13 cellular contexts compared by ENCODE assay signal in the genomic region with DNA sequence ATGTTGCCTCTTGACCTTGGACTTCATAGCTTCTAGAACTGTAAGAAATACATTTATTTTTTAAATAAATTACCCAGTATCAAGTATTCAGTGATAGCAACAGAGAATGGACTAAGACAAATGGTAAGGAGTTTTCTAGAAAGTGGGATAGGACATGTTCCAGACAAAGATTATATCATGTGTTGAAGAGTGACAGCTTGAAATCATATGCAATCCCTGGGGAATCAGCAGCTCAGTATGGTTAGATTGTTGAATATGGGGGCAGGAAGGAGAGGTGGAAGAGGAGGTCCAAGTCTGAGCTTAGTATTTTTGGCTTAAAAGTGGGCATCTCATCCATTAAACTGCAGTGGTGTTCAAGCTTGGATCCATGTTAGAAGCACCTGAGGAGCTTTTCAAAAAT.
DNase-seq lines count a peak whose midpoint lies in the region; ATAC-seq and TF ChIP-seq lines count a peak whose summit lies in the region.
"Had no signal": no experiment of that assay in that cellular context is flagged by ENCODE, and none has a peak within 500 bp of the region (broad histone marks: within the 10 kb centered on the region; RNA-seq: fewer than 3 reads in every experiment).

No MANE protein-coding gene starts in this region.

- peaks cover 36% of the 10 kb centered on the region for H3K36me3 Mint-ChIP-seq in activated CD8-positive, alpha-beta T cell treated with anti-CD3 and anti-CD28 coated beads, Interleukin-2, amount 10 ng/mL, durations not matched to agents 7 days and 5 days (ENCODE audit: low read depth)
- H3K36me3 Mint-ChIP-seq in activated CD8-positive, alpha-beta T cell treated with anti-CD3 and anti-CD28 coated beads for 36 hours (ENCODE audit: low read depth): peaks cover 1% of the 10 kb centered on the region
- H3K36me3 Mint-ChIP-seq in immature natural killer cell: peaks cover 0 to 3% (median 0%) of the 10 kb centered on the region in 3 donors
- peaks cover 49 to 58% of the 10 kb centered on the region in 2 donors for H3K36me3 Mint-ChIP-seq in stimulated activated naive B cell treated with anti-CD40 and anti-IgM and Interleukin-4, amounts not matched to agents 10 μg/mL and 1 μg/mL and 100 μg/mL, for 72 hours

- H3K79me2 ChIP-seq in OCI-LY3 (ENCODE audit: low read length): peaks cover 24% of the 10 kb centered on the region

- intact Hi-C loops in activated CD8-positive, alpha-beta T cell treated with anti-CD3 and anti-CD28 coated beads for 36 hours (cut with micrococcal nuclease): no loop called here
- intact Hi-C loops in colonic mucosa (cut with DNase I): no loop called here

- H3K27ac ChIP-seq in OCI-LY3 (ENCODE audit: low read length) (peak overlapping the region; percentile 100), colonic mucosa (no peak overlapping the region)
- H3K27ac ChIP-seq: BLaER1 treated with 17β-estradiol and CSF1 and Interleukin-3, amounts not matched to agents 10 nM and 100 nM; KMS-11 had no signal

- H3K36me3 ChIP-seq in OCI-LY3 (replicated peaks; ENCODE audit: low read depth, low read length): peaks cover 14% of the 10 kb centered on the region
- no peaks in the 10 kb centered on the region for H3K36me3 ChIP-seq in colonic mucosa
- H3K36me3 ChIP-seq: BLaER1 treated with 17β-estradiol and CSF1 and Interleukin-3, amounts not matched to agents 10 nM and 100 nM had no signal

- CTCF ChIA-PET in activated CD8-positive, alpha-beta T cell treated with anti-CD3 and anti-CD28 coated beads, Interleukin-2, amount 10 ng/mL, durations not matched to agents 7 days and 5 days (lab: Charles Lee): interaction anchor here (0.7 to 25.7 kb wide), 8 partner anchors 9 to 137 kb away, joined by 3 to 775 read pairs (median 4); a partner anchor contains a TSS
- CTCF ChIA-PET in activated CD8-positive, alpha-beta T cell treated with anti-CD3 and anti-CD28 coated beads for 36 hours (lab: Charles Lee): interaction anchor here (0.7 to 1.5 kb wide), 5 partner anchors 11 to 137 kb away, joined by 3 to 8 read pairs (median 5); a partner anchor contains a TSS

- peaks cover 3% of the 10 kb centered on the region for H3K9me3 Mint-ChIP-seq in activated CD8-positive, alpha-beta T cell treated with anti-CD3 and anti-CD28 coated beads, Interleukin-2, amount 10 ng/mL, durations not matched to agents 7 days and 5 days (ENCODE audit: insufficient read depth)
- H3K9me3 Mint-ChIP-seq in activated CD8-positive, alpha-beta T cell treated with anti-CD3 and anti-CD28 coated beads for 36 hours: no peaks in the 10 kb centered on the region
- H3K9me3 Mint-ChIP-seq in immature natural killer cell: no peaks in the 10 kb centered on the region
- peaks cover 5 to 7% of the 10 kb centered on the region in 2 donors for H3K9me3 Mint-ChIP-seq in stimulated activated naive B cell treated with anti-CD40 and anti-IgM and Interleukin-4, amounts not matched to agents 10 μg/mL and 1 μg/mL and 100 μg/mL, for 72 hours

- H3K4me1 ChIP-seq in OCI-LY3 (ENCODE audit: low read length): peaks cover 56% of the 10 kb centered on the region
- H3K4me1 ChIP-seq in colonic mucosa: no peaks in the 10 kb centered on the region
- H3K4me1 ChIP-seq: BLaER1 treated with 17β-estradiol and CSF1 and Interleukin-3, amounts not matched to agents 10 nM and 100 nM had no signal

- TF ChIP-seq CTCF in activated CD8-positive, alpha-beta T cell treated with anti-CD3 and anti-CD28 coated beads for 36 hours (IDR thresholded peaks at IDR 0.05): no peak
- TF ChIP-seq CTCF in OCI-LY3 (IDR thresholded peaks at IDR 0.05; ENCODE audit: low read depth, low read length) (no peak), colonic mucosa (IDR thresholded peaks at IDR 0.05) (no peak)

- H3K4me3 ChIP-seq in OCI-LY3 (ENCODE audit: low read length) (no peak overlapping the region), colonic mucosa (no peak overlapping the region)
- H3K4me3 ChIP-seq: BLaER1 treated with 17β-estradiol and CSF1 and Interleukin-3, amounts not matched to agents 10 nM and 100 nM had no signal

- H3K27ac Mint-ChIP-seq in activated CD8-positive, alpha-beta T cell treated with anti-CD3 and anti-CD28 coated beads, Interleukin-2, amount 10 ng/mL, durations not matched to agents 7 days and 5 days: peak overlapping the region; percentile 96
- no peak overlapping the region for H3K27ac Mint-ChIP-seq in activated CD8-positive, alpha-beta T cell treated with anti-CD3 and anti-CD28 coated beads for 36 hours
- peak overlapping the region in 5 of 6 donors; percentile 10 to 97 (median 42) for H3K27ac Mint-ChIP-seq in immature natural killer cell
- peak overlapping the region; percentile 99 for H3K27ac Mint-ChIP-seq in stimulated activated naive B cell treated with anti-CD40 and anti-IgM and Interleukin-4, amounts not matched to agents 10 μg/mL and 1 μg/mL and 100 μg/mL, for 72 hours

- H3K4me2 ChIP-seq in OCI-LY3 (ENCODE audit: low read length): no peak overlapping the region
- H3K4me2 ChIP-seq: BLaER1 treated with 17β-estradiol and CSF1 and Interleukin-3, amounts not matched to agents 10 nM and 100 nM; KMS-11 had no signal

- no peak overlapping the region for H2AFZ ChIP-seq in OCI-LY3 (ENCODE audit: low read depth, low read length)

- H4K20me1 ChIP-seq in OCI-LY3 (ENCODE audit: insufficient read depth, low read length): no peaks in the 10 kb centered on the region
- H4K20me1 ChIP-seq: BLaER1 treated with 17β-estradiol and CSF1 and Interleukin-3, amounts not matched to agents 10 nM and 100 nM had no signal

- POLR2A ChIA-PET in activated CD8-positive, alpha-beta T cell treated with anti-CD3 and anti-CD28 coated beads, Interleukin-2, amount 10 ng/mL, durations not matched to agents 7 days and 5 days (lab: Charles Lee): interaction anchor here (0.7 to 3.2 kb wide), 4 partner anchors 9 to 36 kb away, joined by 3 to 24 read pairs (median 3); no protein-coding TSS in a partner anchor
- POLR2A ChIA-PET in activated CD8-positive, alpha-beta T cell treated with anti-CD3 and anti-CD28 coated beads for 36 hours (lab: Charles Lee): no interaction called here

- H3K27me3 ChIP-seq in OCI-LY3 (ENCODE audit: low read depth, low read length) (no peaks in the 10 kb centered on the region), colonic mucosa (no peaks in the 10 kb centered on the region)
- H3K27me3 ChIP-seq: BLaER1 treated with 17β-estradiol and CSF1 and Interleukin-3, amounts not matched to agents 10 nM and 100 nM had no signal

- H3K4me3 Mint-ChIP-seq in activated CD8-positive, alpha-beta T cell treated with anti-CD3 and anti-CD28 coated beads, Interleukin-2, amount 10 ng/mL, durations not matched to agents 7 days and 5 days: no peak overlapping the region
- no peak overlapping the region for H3K4me3 Mint-ChIP-seq in activated CD8-positive, alpha-beta T cell treated with anti-CD3 and anti-CD28 coated beads for 36 hours
- H3K4me3 Mint-ChIP-seq in immature natural killer cell: no peak overlapping the region
- H3K4me3 Mint-ChIP-seq in stimulated activated naive B cell treated with anti-CD40 and anti-IgM and Interleukin-4, amounts not matched to agents 10 μg/mL and 1 μg/mL and 100 μg/mL, for 72 hours: peak overlapping the region; percentile 51 to 82

- no peaks in the 10 kb centered on the region for H3K27me3 Mint-ChIP-seq in activated CD8-positive, alpha-beta T cell treated with anti-CD3 and anti-CD28 coated beads, Interleukin-2, amount 10 ng/mL, durations not matched to agents 7 days and 5 days (ENCODE audit: low read depth)
- H3K27me3 Mint-ChIP-seq in activated CD8-positive, alpha-beta T cell treated with anti-CD3 and anti-CD28 coated beads for 36 hours: no peaks in the 10 kb centered on the region
- H3K27me3 Mint-ChIP-seq in immature natural killer cell (ENCODE audit: low read depth in 3 of 3): peaks cover 0 to 4% (median 2%) of the 10 kb centered on the region in 3 donors
- no peaks in the 10 kb centered on the region for H3K27me3 Mint-ChIP-seq in stimulated activated naive B cell treated with anti-CD40 and anti-IgM and Interleukin-4, amounts not matched to agents 10 μg/mL and 1 μg/mL and 100 μg/mL, for 72 hours

- peaks cover 50% of the 10 kb centered on the region for H3K4me1 Mint-ChIP-seq in activated CD8-positive, alpha-beta T cell treated with anti-CD3 and anti-CD28 coated beads, Interleukin-2, amount 10 ng/mL, durations not matched to agents 7 days and 5 days (ENCODE audit: low read depth)
- H3K4me1 Mint-ChIP-seq in activated CD8-positive, alpha-beta T cell treated with anti-CD3 and anti-CD28 coated beads for 36 hours (ENCODE audit: low read depth): peaks cover 10% of the 10 kb centered on the region
- peaks cover 28 to 45% of the 10 kb centered on the region in 2 donors for H3K4me1 Mint-ChIP-seq in immature natural killer cell
- peaks cover 45 to 72% of the 10 kb centered on the region in 2 donors for H3K4me1 Mint-ChIP-seq in stimulated activated naive B cell treated with anti-CD40 and anti-IgM and Interleukin-4, amounts not matched to agents 10 μg/mL and 1 μg/mL and 100 μg/mL, for 72 hours

- no peak for DNase-seq in activated CD8-positive, alpha-beta T cell treated with anti-CD3 and anti-CD28 coated beads, Interleukin-2, amount 10 ng/mL, durations not matched to agents 7 days and 5 days
- no peak for DNase-seq in activated CD8-positive, alpha-beta T cell treated with anti-CD3 and anti-CD28 coated beads for 36 hours
- no peak for DNase-seq in immature natural killer cell
- no peak for DNase-seq in stimulated activated naive B cell treated with anti-CD40 and anti-IgM and Interleukin-4, amounts not matched to agents 10 μg/mL and 1 μg/mL and 100 μg/mL, for 72 hours
- no peak for DNase-seq in colonic mucosa
- DNase-seq: MV-4-11, NCI-H1694 treated with DMSO at 0.1 percent for 48 hours, OCI-M1, Right ventricle myocardium superior had no signal

- no peaks in the 10 kb centered on the region for H3K9me3 ChIP-seq in OCI-LY3 (ENCODE audit: insufficient read depth, low read length)
- no peaks in the 10 kb centered on the region for H3K9me3 ChIP-seq in colonic mucosa

- ATAC-seq in activated CD8-positive, alpha-beta T cell treated with anti-CD3 and anti-CD28 coated beads, Interleukin-2, amount 10 ng/mL, durations not matched to agents 7 days and 5 days: no peak
- no peak for ATAC-seq in activated CD8-positive, alpha-beta T cell treated with anti-CD3 and anti-CD28 coated beads for 36 hours
- no peak for ATAC-seq in stimulated activated naive B cell treated with anti-CD40 and anti-IgM and Interleukin-4, amounts not matched to agents 10 μg/mL and 1 μg/mL and 100 μg/mL, for 72 hours (replicated peaks)
- no peak for ATAC-seq in HG02852 (IDR thresholded peaks at IDR 0.05; ENCODE audit: unreplicated experiment)

- H3K9ac ChIP-seq in OCI-LY3 (ENCODE audit: low read length): no peak overlapping the region
- H3K9ac ChIP-seq in colonic mucosa (ENCODE audit: low read depth in 2 of 2, low read length in 2 of 2): no peak overlapping the region
- H3K9ac ChIP-seq: BLaER1 treated with 17β-estradiol and CSF1 and Interleukin-3, amounts not matched to agents 10 nM and 100 nM; KMS-11 had no signal

Comparison
In these comparisons a context has a peak if more than half of its experiments do, and no peak if none do; other contexts are left out.
1. H3K4me3 Mint-ChIP-seq: peak in stimulated activated naive B cell treated with anti-CD40 and anti-IgM and Interleukin-4, amounts not matched to agents 10 μg/mL and 1 μg/mL and 100 μg/mL, for 72 hours (2 of 2); none in activated CD8-positive, alpha-beta T cell treated with anti-CD3 and anti-CD28 coated beads, Interleukin-2, amount 10 ng/mL, durations not matched to agents 7 days and 5 days (single experiment), activated CD8-positive, alpha-beta T cell treated with anti-CD3 and anti-CD28 coated beads for 36 hours (single experiment) and immature natural killer cell (0 of 5).